ENCODE assay signal across 8 cellular contexts in the genomic region with DNA sequence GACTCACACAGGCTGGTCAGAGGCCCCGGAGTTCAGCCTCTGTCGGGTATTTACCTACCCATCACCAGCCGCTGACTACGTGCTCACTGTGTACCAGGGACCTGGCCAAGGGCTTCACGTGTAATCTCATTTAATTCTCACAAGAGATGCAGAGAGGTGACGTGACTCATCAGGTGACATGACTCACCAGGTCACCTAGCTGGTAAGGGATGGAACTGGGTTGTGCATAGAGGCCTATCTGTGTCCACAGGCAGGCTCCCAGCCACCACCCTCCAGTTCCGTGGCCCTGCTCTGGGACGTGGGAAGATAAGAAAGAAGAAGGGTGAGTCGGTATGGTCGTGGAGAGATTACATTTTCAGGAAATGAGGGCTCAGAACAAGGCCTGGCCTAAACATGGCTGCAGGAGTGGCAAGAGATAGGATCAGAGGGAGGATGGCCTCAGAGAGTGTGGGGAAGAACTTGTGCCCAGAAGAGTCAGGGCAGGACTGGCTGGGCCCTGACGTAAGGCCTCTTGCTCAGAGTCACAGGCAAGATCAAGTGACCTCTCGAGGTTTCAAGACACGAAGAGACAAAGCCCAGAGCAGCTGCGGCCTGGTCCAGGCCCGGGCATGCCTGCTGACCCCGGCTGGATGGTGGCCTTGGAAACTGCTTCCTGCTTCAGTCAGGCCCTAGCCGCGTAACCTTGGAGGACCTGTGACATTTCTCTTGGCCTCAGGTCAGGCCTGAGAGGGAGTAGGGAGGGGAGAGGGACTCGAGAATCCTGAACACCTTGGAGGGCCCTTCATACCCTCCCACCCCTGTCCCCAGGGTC. TPM values are rescaled to one million over a fixed set of nuclear protein-coding genes. Genes with fewer than 3 reads are reported as not detected.
DNase-seq lines count a peak whose midpoint lies in the region; ATAC-seq and TF ChIP-seq lines count a peak whose summit lies in the region.

No MANE protein-coding gene starts in this region.

- peak overlapping the region; percentile 60 for H3K4me2 ChIP-seq in smooth muscle cell

- no peak overlapping the region for H2AFZ ChIP-seq in smooth muscle cell (ENCODE audit: low read depth)

- 30% methylated on average over 19 of the region's 19 CpGs for WGBS in smooth muscle cell (ENCODE audit: low lambda C conversion rate)

- peak; percentile 33 for DNase-seq in activated naive CD4-positive, alpha-beta T cell treated with Interleukin-2 at 50 U/mL for 16 hours
- DNase-seq in activated naive CD4-positive, alpha-beta T cell (lab: John Stamatoyannopoulos, UW), result no peak
- DNase-seq in activated T-cell treated with anti-CD3 and anti-CD28 coated beads, Interleukin-2, amount 50 U/mL, for 48 hours, result peak; percentile 54 to 69
- DNase-seq in left ventricle myocardium superior (peak; percentile 72), smooth muscle cell (lab: John Stamatoyannopoulos, UW; ENCODE audit: unreplicated experiment) (no peak)

- no peaks in the 10 kb centered on the region for H3K9me3 ChIP-seq in smooth muscle cell (replicated peaks; ENCODE audit: low read depth)

- intact Hi-C loops in left ventricle myocardium superior (cut with micrococcal nuclease), result no loop called here

- H3K4me3 ChIP-seq in smooth muscle cell, result no peak overlapping the region

- ATAC-seq in left ventricle myocardium superior (peak; percentile 60), GM21723 (IDR thresholded peaks at IDR 0.05; ENCODE audit: unreplicated experiment) (no peak), HG03571 (IDR thresholded peaks at IDR 0.05; ENCODE audit: unreplicated experiment) (no peak), GM19035 (IDR thresholded peaks at IDR 0.05; ENCODE audit: unreplicated experiment) (no peak)

- peak overlapping the region; percentile 97 for H3K27ac ChIP-seq in smooth muscle cell (ENCODE audit: low read depth)

- H4K20me1 ChIP-seq in smooth muscle cell (ENCODE audit: low read depth), result peaks cover 35% of the 10 kb centered on the region

- peaks cover 35% of the 10 kb centered on the region for H3K79me2 ChIP-seq in smooth muscle cell (ENCODE audit: low read depth)

- no peaks in the 10 kb centered on the region for H3K36me3 ChIP-seq in smooth muscle cell (ENCODE audit: low read depth)

- TF ChIP-seq CTCF in smooth muscle cell (IDR thresholded peaks at IDR 0.05; ENCODE audit: borderline replicate concordance, insufficient read depth, poor library complexity, severe bottlenecking), result no peak

- peak overlapping the region; percentile 91 for H3K9ac ChIP-seq in smooth muscle cell (ENCODE audit: low read depth)

- H3K27me3 ChIP-seq in smooth muscle cell (ENCODE audit: low read depth), result no peaks in the 10 kb centered on the region

- H3F3A ChIP-seq in smooth muscle cell (ENCODE audit: low read depth), result peaks cover 16% of the 10 kb centered on the region

- H3K4me1 ChIP-seq in smooth muscle cell (ENCODE audit: low read depth), result peaks cover 18% of the 10 kb centered on the region

RNA-seq across cellular contexts. Expression of a gene that starts 52.7 kb away (rescaled TPM):
- 59.1 TPM for total RNA-seq in left ventricle myocardium superior
- 26.7 and 34.3 TPM in 2 replicates for total RNA-seq in smooth muscle cell
- polyA plus RNA-seq in smooth muscle cell, result 46.1 and 76.2 TPM in 2 replicates

Comparison
In these comparisons a context has a peak if more than half of its experiments do, and no peak if none do; other contexts are left out.
1. DNase-seq: peak in activated naive CD4-positive, alpha-beta T cell treated with Interleukin-2 at 50 U/mL for 16 hours (single experiment), activated T-cell treated with anti-CD3 and anti-CD28 coated beads, Interleukin-2, amount 50 U/mL, for 48 hours (2 of 2) and left ventricle myocardium superior (single experiment); none in activated naive CD4-positive, alpha-beta T cell (0 of 4) and smooth muscle cell (single experiment).